ENCODE assay signal across 16 cellular contexts in the genomic region with DNA sequence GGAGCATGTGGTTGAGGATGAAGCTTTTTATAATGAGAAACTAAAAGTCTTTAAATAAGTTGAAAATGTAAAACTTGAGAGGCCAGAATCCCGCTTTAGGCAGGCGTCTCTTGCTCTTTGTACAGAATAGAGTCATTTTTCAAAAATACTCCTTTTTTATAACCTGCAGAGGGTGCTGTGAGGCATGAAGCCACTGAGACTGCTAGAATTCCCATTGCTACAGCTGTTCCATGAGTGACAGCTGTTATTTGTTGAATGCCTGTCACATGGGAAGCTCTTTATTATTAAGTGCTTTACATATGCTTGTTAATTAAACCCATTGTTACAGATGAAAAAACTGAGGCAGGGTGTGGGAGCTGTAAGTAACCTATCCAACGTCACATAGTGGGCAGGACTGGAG. TPM values are rescaled to one million over a fixed set of nuclear protein-coding genes. Genes with fewer than 3 reads are reported as not detected.
DNase-seq lines count a peak whose midpoint lies in the region; ATAC-seq, FAIRE-seq and TF ChIP-seq lines count a peak whose summit lies in the region.
"Had no signal": no experiment of that assay in that cellular context is flagged by ENCODE, and none has a peak within 500 bp of the region (broad histone marks: within the 10 kb centered on the region; RNA-seq: fewer than 3 reads in every experiment).

No MANE protein-coding gene starts in this region.

- no peak for TF ChIP-seq EP300 in Ishikawa (IDR thresholded peaks at IDR 0.05; ENCODE audit: borderline replicate concordance)

- no peak overlapping the region for H2AFZ ChIP-seq in astrocyte (ENCODE audit: low read depth, low read length)

- H3K4me3 Mint-ChIP-seq in astrocyte (ENCODE audit: unreplicated experiment) (no peak overlapping the region), mesothelial cell of epicardium (no peak overlapping the region)
- H3K4me3 Mint-ChIP-seq in T-helper 2 cell treated with Interferon-gamma antibody and Interleukin-4, amounts not matched to agents 5 μg/mL and 100 μg/mL, for 36 hours, result no peak overlapping the region
- H3K4me3 Mint-ChIP-seq: activated CD8-positive, alpha-beta memory T cell treated with anti-CD3 and anti-CD28 coated beads, Interleukin-2, amount 10 ng/mL, durations not matched to agents 7 days and 5 days; activated naive CD8-positive, alpha-beta T cell; IgD-negative memory B cell had no signal

- no peaks in the 10 kb centered on the region for H4K20me1 ChIP-seq in astrocyte (ENCODE audit: insufficient read depth, low read length)

- peaks cover 2% of the 10 kb centered on the region for H3K36me3 ChIP-seq in astrocyte (ENCODE audit: insufficient read depth, low read length)

- TF ChIP-seq CTCF in C4-2B (conservative IDR thresholded peaks at IDR 0.05) (peak; percentile 54), astrocyte (IDR thresholded peaks at IDR 0.05; ENCODE audit: insufficient read depth, low read depth, low read length) (peak; percentile 26), mesothelial cell of epicardium (IDR thresholded peaks at IDR 0.05; ENCODE audit: unreplicated experiment) (no peak)

- no peak overlapping the region for H3K9ac ChIP-seq in astrocyte (ENCODE audit: low read length)

- H3K27ac Mint-ChIP-seq in astrocyte (ENCODE audit: unreplicated experiment) (no peak overlapping the region), mesothelial cell of epicardium (no peak overlapping the region)
- no peak overlapping the region for H3K27ac Mint-ChIP-seq in T-helper 2 cell treated with Interferon-gamma antibody and Interleukin-4, amounts not matched to agents 5 μg/mL and 100 μg/mL, for 36 hours
- H3K27ac Mint-ChIP-seq: activated CD8-positive, alpha-beta memory T cell treated with anti-CD3 and anti-CD28 coated beads, Interleukin-2, amount 10 ng/mL, durations not matched to agents 7 days and 5 days; activated naive CD8-positive, alpha-beta T cell; IgD-negative memory B cell had no signal

- peaks cover 1% of the 10 kb centered on the region for H3K9me3 Mint-ChIP-seq in astrocyte (ENCODE audit: unreplicated experiment)
- H3K9me3 Mint-ChIP-seq in mesothelial cell of epicardium, result peaks cover 10% of the 10 kb centered on the region
- H3K9me3 Mint-ChIP-seq in T-helper 2 cell treated with Interferon-gamma antibody and Interleukin-4, amounts not matched to agents 5 μg/mL and 100 μg/mL, for 36 hours, result no peaks in the 10 kb centered on the region

- ATAC-seq in HG03442 (IDR thresholded peaks at IDR 0.05; ENCODE audit: unreplicated experiment), result no peak
- ATAC-seq: activated CD8-positive, alpha-beta memory T cell treated with anti-CD3 and anti-CD28 coated beads, Interleukin-2, amount 10 ng/mL, durations not matched to agents 7 days and 5 days had no signal

- H3K27me3 Mint-ChIP-seq in astrocyte (ENCODE audit: low read depth, unreplicated experiment), result no peaks in the 10 kb centered on the region
- H3K27me3 Mint-ChIP-seq in mesothelial cell of epicardium (ENCODE audit: low read depth), result peaks cover 7% of the 10 kb centered on the region
- H3K27me3 Mint-ChIP-seq in T-helper 2 cell treated with Interferon-gamma antibody and Interleukin-4, amounts not matched to agents 5 μg/mL and 100 μg/mL, for 36 hours (ENCODE audit: low read depth), result peaks cover 3% of the 10 kb centered on the region

- DNase-seq in astrocyte (ENCODE audit: low read depth) (no peak), left kidney (ENCODE audit: low read depth, low spot score) (peak; percentile 33), germinal center (ENCODE audit: low spot score) (no peak), mesothelial cell of epicardium (ENCODE audit: low spot score in 2 of 2, unreplicated experiment in 2 of 2) (no peak)
- DNase-seq in T-helper 2 cell treated with Interferon-gamma antibody and Interleukin-4, amounts not matched to agents 5 μg/mL and 100 μg/mL, for 36 hours (ENCODE audit: low spot score), result no peak
- DNase-seq: activated CD8-positive, alpha-beta memory T cell treated with anti-CD3 and anti-CD28 coated beads, Interleukin-2, amount 10 ng/mL, durations not matched to agents 7 days and 5 days; HCEC 1CT; head of caudate nucleus; NCI-H2107 had no signal

- no peaks in the 10 kb centered on the region for H3K4me1 Mint-ChIP-seq in astrocyte (ENCODE audit: low read depth, unreplicated experiment)
- H3K4me1 Mint-ChIP-seq in mesothelial cell of epicardium, result no peaks in the 10 kb centered on the region
- no peaks in the 10 kb centered on the region for H3K4me1 Mint-ChIP-seq in T-helper 2 cell treated with Interferon-gamma antibody and Interleukin-4, amounts not matched to agents 5 μg/mL and 100 μg/mL, for 36 hours (ENCODE audit: low read depth)
- H3K4me1 Mint-ChIP-seq: activated CD8-positive, alpha-beta memory T cell treated with anti-CD3 and anti-CD28 coated beads, Interleukin-2, amount 10 ng/mL, durations not matched to agents 7 days and 5 days; IgD-negative memory B cell had no signal

- peak; percentile 33; the same call in 1 of the 2 replicates for TF ChIP-seq RAD21 in Ishikawa (IDR thresholded peaks at IDR 0.05; ENCODE audit: low read depth)

- no peak for FAIRE-seq in astrocyte (lab: Jason Lieb, UNC)
- FAIRE-seq: TTC549 had no signal

- no peak overlapping the region for H3K4me3 ChIP-seq in astrocyte (ENCODE audit: insufficient read depth, low read depth, low read length)

- no peak overlapping the region for H3K27ac ChIP-seq in C4-2B
- H3K27ac ChIP-seq in astrocyte (ENCODE audit: low read depth, low read length), result no peak overlapping the region
- H3K27ac ChIP-seq: RWPE1 had no signal

- no peaks in the 10 kb centered on the region for H3K79me2 ChIP-seq in astrocyte (ENCODE audit: insufficient read depth, low read length)

- H3K9me3 ChIP-seq in astrocyte (ENCODE audit: insufficient read depth, low read depth, low read length), result no peaks in the 10 kb centered on the region

- H3K36me3 Mint-ChIP-seq in astrocyte (ENCODE audit: low read depth, unreplicated experiment), result no peaks in the 10 kb centered on the region
- H3K36me3 Mint-ChIP-seq in mesothelial cell of epicardium, result no peaks in the 10 kb centered on the region
- H3K36me3 Mint-ChIP-seq in T-helper 2 cell treated with Interferon-gamma antibody and Interleukin-4, amounts not matched to agents 5 μg/mL and 100 μg/mL, for 36 hours (ENCODE audit: low read depth), result no peaks in the 10 kb centered on the region
- H3K36me3 Mint-ChIP-seq: activated CD8-positive, alpha-beta memory T cell treated with anti-CD3 and anti-CD28 coated beads, Interleukin-2, amount 10 ng/mL, durations not matched to agents 7 days and 5 days; IgD-negative memory B cell had no signal

- H3K4me1 ChIP-seq in astrocyte (ENCODE audit: insufficient read depth, low read length), result no peaks in the 10 kb centered on the region

- no peaks in the 10 kb centered on the region for H3K27me3 ChIP-seq in astrocyte (ENCODE audit: insufficient read depth, low read length)

- no peak overlapping the region for H3K4me2 ChIP-seq in astrocyte (ENCODE audit: low read length)

TF ChIP-seq in Ishikawa, 13 proteins besides CTCF, POLR2A, EP300 and RAD21:
- TF ChIP-seq TAF1 (IDR thresholded peaks at IDR 0.05; ENCODE audit: low read depth) (no peak), MAX (IDR thresholded peaks at IDR 0.05) (no peak), TEAD4 (IDR thresholded peaks at IDR 0.05) (no peak), NFIC (IDR thresholded peaks at IDR 0.05) (no peak), FOXM1 (IDR thresholded peaks at IDR 0.05; ENCODE audit: borderline replicate concordance, low read depth) (no peak), CREB1 (IDR thresholded peaks at IDR 0.05; ENCODE audit: low read depth) (no peak), EGR1 (IDR thresholded peaks at IDR 0.05) (no peak), ZBTB7A (IDR thresholded peaks at IDR 0.05; ENCODE audit: low read depth) (no peak), CEBPB (IDR thresholded peaks at IDR 0.05) (no peak), USF1 (IDR thresholded peaks at IDR 0.05) (no peak), REST (IDR thresholded peaks at IDR 0.05; ENCODE audit: low read depth) (no peak), TCF12 (IDR thresholded peaks at IDR 0.05; ENCODE audit: low read depth) (no peak)

RNA-seq across cellular contexts. Expression of gene MINAR1, which starts 18.5 kb away (rescaled TPM):
- total RNA-seq in astrocyte, result 1.7 TPM in 2 replicates
- 2.2 to 2.6 TPM (median 2.4 TPM) in 3 replicates for total RNA-seq in mesothelial cell of epicardium
